ENCODE assay signal across 24 cellular contexts in the genomic region with DNA sequence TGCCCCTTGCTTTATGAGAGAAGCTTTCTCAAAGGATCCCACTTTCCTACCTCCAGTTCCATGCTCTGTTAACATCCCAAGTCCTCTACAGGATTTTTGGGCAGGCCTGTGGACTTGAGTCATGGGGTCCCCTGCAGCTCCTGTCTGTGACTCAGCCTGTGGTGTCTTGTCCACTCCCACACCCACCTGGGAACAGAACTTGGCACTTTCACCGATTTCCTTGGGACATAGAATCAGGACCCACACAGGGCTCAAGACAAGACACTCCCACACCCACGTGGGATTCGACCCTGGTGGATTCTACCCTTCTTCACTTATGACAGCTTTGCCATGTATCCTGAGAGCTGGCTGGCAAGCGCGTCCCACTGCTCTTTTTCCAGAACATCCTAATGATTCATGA.
"Had no signal": no experiment of that assay in that cellular context is flagged by ENCODE, and none has a peak within 500 bp of the region (broad histone marks: within the 10 kb centered on the region; RNA-seq: fewer than 3 reads in every experiment).

No MANE protein-coding gene starts in this region.

- H3K36me3 ChIP-seq: left ventricle myocardium inferior, ovary, prostate gland, stomach, thyroid gland, transverse colon, upper lobe of left lung had no signal

- DNase-seq: islet precursor cell; left ventricle myocardium inferior; midbrain; mucosa of descending colon; naive thymus-derived CD4-positive, alpha-beta T cell; ovary; retina; right cardiac atrium; stimulated activated CD4-positive, alpha-beta T cell treated with anti-CD3 and anti-CD28 coated beads, Interleukin-12 subunit alpha, Interleukin-12 subunit beta, amount 100 ng/mL, for 4 hours; stimulated activated CD4-positive, alpha-beta T cell treated with anti-CD3 and anti-CD28 coated beads, Interleukin-15, amount 100 ng/mL, for 24 hours; stimulated activated CD4-positive, alpha-beta T cell treated with anti-CD3 and anti-CD28 coated beads, Interleukin-2, amount 100 ng/mL, for 24 hours; stimulated activated CD4-positive, alpha-beta T cell treated with anti-CD3 and anti-CD28 coated beads, Interleukin-4, amount 100 ng/mL, for 1 hour; stimulated activated naive B cell treated with anti-CD40 and anti-IgM and Interleukin-4, amounts not matched to agents 10 μg/mL and 1 μg/mL and 100 μg/mL, for 72 hours; stimulated activated naive CD8-positive, alpha-beta T cell treated with anti-CD3 and anti-CD28 coated beads, Interleukin-15, Interleukin-2, amounts not matched to agents 100 U/mL and 50 U/mL, for 24 hours; stomach; testis; thyroid gland; transverse colon; upper lobe of left lung had no signal

- ATAC-seq: mucosa of descending colon; naive thymus-derived CD4-positive, alpha-beta T cell; natural killer cell treated with Interleukin-12 subunit alpha and Interleukin-12 subunit beta and Interleukin-15 and Interleukin-18, amount 100 ng/mL, for 72 hours; right cardiac atrium; sciatic nerve; stimulated activated naive B cell treated with anti-CD40 and anti-IgM and Interleukin-4, amounts not matched to agents 10 μg/mL and 1 μg/mL and 100 μg/mL, for 72 hours; stimulated activated naive CD8-positive, alpha-beta T cell treated with anti-CD3 and anti-CD28 coated beads, Interleukin-15, Interleukin-2, amounts not matched to agents 100 U/mL and 50 U/mL, for 24 hours had no signal

- H3K9me3 ChIP-seq: mucosa of descending colon, ovary, prostate gland, testis, thyroid gland, transverse colon had no signal

- H3K27me3 ChIP-seq: ovary, testis, thyroid gland, upper lobe of left lung had no signal

- H3K4me3 ChIP-seq: left ventricle myocardium inferior, lung, mucosa of descending colon, ovary, prostate gland, skin epidermis, stomach, testis, thyroid gland, transverse colon, upper lobe of left lung had no signal

- H3K27ac ChIP-seq: left ventricle myocardium inferior, ovary, prostate gland, skin epidermis, stomach, testis, thyroid gland, transverse colon, upper lobe of left lung had no signal

- H3K4me1 ChIP-seq: left ventricle myocardium inferior, prostate gland, stomach, testis, thyroid gland, transverse colon had no signal
